ENCODE assay signal across 1 cellular context in the genomic region with DNA sequence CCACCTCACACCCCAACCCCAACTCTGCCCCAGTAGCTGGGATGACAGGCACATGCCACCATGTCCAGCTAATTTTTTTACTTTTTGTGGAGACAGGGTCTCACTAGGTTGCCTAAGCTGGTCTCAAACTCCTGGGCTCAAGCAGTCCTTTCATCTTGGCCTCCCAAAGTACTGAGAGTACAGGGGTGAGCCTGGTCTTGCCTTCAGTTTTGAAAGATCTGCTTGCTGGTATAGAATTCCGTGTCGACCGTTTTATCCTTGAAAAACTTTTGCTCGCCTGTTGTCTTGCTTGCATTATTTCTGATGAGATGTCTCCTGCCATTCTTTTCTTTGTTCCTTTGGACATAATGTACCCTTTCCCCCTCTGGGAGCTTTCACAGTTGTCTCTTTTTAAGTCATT.
A peak's percentile ranks its signal among the peaks of the same experiment; 100 is the strongest.
TF ChIP-seq lines count a peak whose summit lies in the region.

No MANE protein-coding gene starts in this region.

TF ChIP-seq in K562, 482 proteins besides CTCF, POLR2A, EP300 and RAD21 (continued from another document):
- TF ChIP-seq, protein P1, sequence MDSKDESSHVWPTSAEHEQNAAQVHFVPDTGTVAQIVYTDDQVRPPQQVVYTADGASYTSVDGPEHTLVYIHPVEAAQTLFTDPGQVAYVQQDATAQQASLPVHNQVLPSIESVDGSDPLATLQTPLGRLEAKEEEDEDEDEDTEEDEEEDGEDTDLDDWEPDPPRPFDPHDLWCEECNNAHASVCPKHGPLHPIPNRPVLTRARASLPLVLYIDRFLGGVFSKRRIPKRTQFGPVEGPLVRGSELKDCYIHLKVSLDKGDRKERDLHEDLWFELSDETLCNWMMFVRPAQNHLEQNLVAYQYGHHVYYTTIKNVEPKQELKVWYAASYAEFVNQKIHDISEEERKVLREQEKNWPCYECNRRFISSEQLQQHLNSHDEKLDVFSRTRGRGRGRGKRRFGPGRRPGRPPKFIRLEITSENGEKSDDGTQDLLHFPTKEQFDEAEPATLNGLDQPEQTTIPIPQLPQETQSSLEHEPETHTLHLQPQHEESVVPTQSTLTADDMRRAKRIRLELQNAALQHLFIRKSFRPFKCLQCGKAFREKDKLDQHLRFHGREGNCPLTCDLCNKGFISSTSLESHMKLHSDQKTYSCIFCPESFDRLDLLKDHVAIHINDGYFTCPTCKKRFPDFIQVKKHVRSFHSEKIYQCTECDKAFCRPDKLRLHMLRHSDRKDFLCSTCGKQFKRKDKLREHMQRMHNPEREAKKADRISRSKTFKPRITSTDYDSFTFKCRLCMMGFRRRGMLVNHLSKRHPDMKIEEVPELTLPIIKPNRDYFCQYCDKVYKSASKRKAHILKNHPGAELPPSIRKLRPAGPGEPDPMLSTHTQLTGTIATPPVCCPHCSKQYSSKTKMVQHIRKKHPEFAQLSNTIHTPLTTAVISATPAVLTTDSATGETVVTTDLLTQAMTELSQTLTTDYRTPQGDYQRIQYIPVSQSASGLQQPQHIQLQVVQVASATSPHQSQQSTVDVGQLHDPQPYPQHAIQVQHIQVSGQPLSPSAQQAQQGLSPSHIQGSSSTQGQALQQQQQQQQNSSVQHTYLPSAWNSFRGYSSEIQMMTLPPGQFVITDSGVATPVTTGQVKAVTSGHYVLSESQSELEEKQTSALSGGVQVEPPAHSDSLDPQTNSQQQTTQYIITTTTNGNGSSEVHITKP (IDR thresholded peaks at IDR 0.05; ENCODE audit: partially characterized antibody): peak; percentile 74
